Comparison of ENCODE assay signal across 1 cellular context in the genomic region with DNA sequence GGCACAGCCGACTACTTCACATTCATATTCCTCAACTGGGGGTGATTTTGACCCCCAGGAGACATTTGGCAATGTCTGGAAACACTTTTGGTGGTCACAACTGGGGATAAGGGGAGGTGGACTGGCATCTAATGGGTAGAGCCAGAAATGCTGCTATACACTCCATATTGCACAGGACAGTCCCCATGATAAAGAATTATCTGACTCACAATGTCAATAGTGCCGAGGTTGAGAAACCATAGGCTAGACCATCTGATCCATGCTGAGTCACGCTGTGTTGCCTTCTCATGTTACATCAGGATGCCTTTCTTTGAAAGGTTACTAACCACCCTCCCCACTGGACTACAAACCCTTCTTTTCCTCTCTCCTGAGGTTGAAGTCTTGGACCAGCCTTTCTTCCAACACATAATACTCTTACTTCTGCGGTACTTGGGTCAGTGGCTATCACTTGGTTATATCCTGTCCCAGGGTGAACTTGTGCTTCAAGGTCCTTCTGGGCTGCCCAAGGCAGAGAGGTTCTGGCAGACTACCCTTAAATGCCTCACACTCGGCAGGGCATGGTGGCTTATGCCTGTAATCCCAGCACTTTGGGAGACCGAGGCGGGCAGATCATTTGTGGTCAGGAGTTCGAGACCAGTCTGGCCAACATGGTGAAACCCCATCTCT.
TF ChIP-seq lines count a peak whose summit lies in the region.

No MANE protein-coding gene starts in this region.

TF ChIP-seq in HepG2, 621 proteins besides CTCF, POLR2A, EP300 and RAD21 (continued from another document and continues in another):
- TF ChIP-seq HMG20B (CRISPR knock-in tag; conservative IDR thresholded peaks at IDR 0.05) (peak; percentile 96), TGIF2 (CRISPR knock-in tag; IDR thresholded peaks at IDR 0.05) (peak; percentile 76; the same call in 1 of the 2 replicates), HNF4A (CRISPR knock-in tag; IDR thresholded peaks at IDR 0.05) (peak; percentile 75), SIN3B (IDR thresholded peaks at IDR 0.05; ENCODE audit: low read length) (no peak), HINFP (CRISPR knock-in tag; IDR thresholded peaks at IDR 0.05; ENCODE audit: low read depth) (peak; percentile 62), ETV6 (CRISPR knock-in tag; conservative IDR thresholded peaks at IDR 0.05) (peak; percentile 81; the same call in 1 of the 2 replicates), BRCA1 (CRISPR knock-in tag; IDR thresholded peaks at IDR 0.05) (no peak), ZNF710 (CRISPR knock-in tag; IDR thresholded peaks at IDR 0.05; ENCODE audit: borderline replicate concordance) (0 out of 2 replicates have a peak, but pooled peaks have one; percentile 58), KLF16 (CRISPR knock-in tag; IDR thresholded peaks at IDR 0.05) (peak in 1 of 2 experiments; percentile 80; a peak in 2 of 4 replicates), BHLHE40 (IDR thresholded peaks at IDR 0.05; ENCODE audit: low read length) (0 out of 2 replicates have a peak, but pooled peaks have one; percentile 11), ZBED4 (CRISPR knock-in tag; IDR thresholded peaks at IDR 0.05; ENCODE audit: borderline replicate concordance) (peak; percentile 80; the same call in 1 of the 2 replicates), KDM2A (CRISPR knock-in tag; IDR thresholded peaks at IDR 0.05; ENCODE audit: borderline replicate concordance, low read depth) (peak; percentile 69), NFE2 (CRISPR knock-in tag; IDR thresholded peaks at IDR 0.05) (peak; percentile 99), FOXO1 (CRISPR knock-in tag; IDR thresholded peaks at IDR 0.05) (peak; percentile 83), ZNF614 (CRISPR knock-in tag; IDR thresholded peaks at IDR 0.05; ENCODE audit: borderline replicate concordance) (peak; percentile 99), SALL2 (CRISPR knock-in tag; IDR thresholded peaks at IDR 0.05) (0 out of 2 replicates have a peak, but pooled peaks have one; percentile 36), HMG20A (CRISPR knock-in tag; IDR thresholded peaks at IDR 0.05; ENCODE audit: borderline replicate concordance) (peak; percentile 93), NCOA2 (CRISPR knock-in tag; IDR thresholded peaks at IDR 0.05) (peak; percentile 95), RAD51 (IDR thresholded peaks at IDR 0.05; ENCODE audit: borderline replicate concordance) (peak; percentile 16; the same call in 1 of the 2 replicates), ZNF350 (CRISPR knock-in tag; IDR thresholded peaks at IDR 0.05; ENCODE audit: borderline replicate concordance, low read depth) (0 out of 2 replicates have a peak, but pooled peaks have one; percentile 25), NCOR1 (IDR thresholded peaks at IDR 0.05; ENCODE audit: borderline replicate concordance, low read length) (peak; percentile 63; the same call in 1 of the 2 replicates), ZBTB25 (CRISPR knock-in tag; IDR thresholded peaks at IDR 0.05) (peak; percentile 91), TBL1XR1 (IDR thresholded peaks at IDR 0.05; ENCODE audit: borderline replicate concordance, low read length, partially characterized antibody) (peak; percentile 77), ZNF264 (CRISPR knock-in tag; IDR thresholded peaks at IDR 0.05) (peak; percentile 87), SIX1 (CRISPR knock-in tag; IDR thresholded peaks at IDR 0.05; ENCODE audit: borderline replicate concordance) (peak; percentile 100), ZNF335 (CRISPR knock-in tag; IDR thresholded peaks at IDR 0.05) (peak; percentile 82; the same call in 1 of the 2 replicates), ZNF547 (CRISPR knock-in tag; IDR thresholded peaks at IDR 0.05) (no peak), ZKSCAN1 (IDR thresholded peaks at IDR 0.05; ENCODE audit: low read length) (no peak), DPF2 (CRISPR knock-in tag; IDR thresholded peaks at IDR 0.05; ENCODE audit: borderline replicate concordance, low read depth) (peak; percentile 83; the same call in 1 of the 2 replicates), SP140L (CRISPR knock-in tag; IDR thresholded peaks at IDR 0.05; ENCODE audit: borderline replicate concordance) (0 out of 2 replicates have a peak, but pooled peaks have one; percentile 62), TAF1 (CRISPR knock-in tag; IDR thresholded peaks at IDR 0.05) (0 out of 2 replicates have a peak, but pooled peaks have one; percentile 40), CHD2 (IDR thresholded peaks at IDR 0.05; ENCODE audit: low read depth, low read length) (no peak), CENPX (CRISPR knock-in tag; IDR thresholded peaks at IDR 0.05) (no peak), ESRRA (CRISPR knock-in tag; IDR thresholded peaks at IDR 0.05; ENCODE audit: low read depth) (no peak), KAT7 (CRISPR knock-in tag; IDR thresholded peaks at IDR 0.05; ENCODE audit: borderline replicate concordance) (peak; percentile 79; the same call in 1 of the 2 replicates), ZNF414 (CRISPR knock-in tag; IDR thresholded peaks at IDR 0.05) (peak; percentile 43; the same call in 1 of the 2 replicates), JUNB (CRISPR knock-in tag; IDR thresholded peaks at IDR 0.05; ENCODE audit: borderline replicate concordance) (peak; percentile 94)
- TF ChIP-seq, protein P1, sequence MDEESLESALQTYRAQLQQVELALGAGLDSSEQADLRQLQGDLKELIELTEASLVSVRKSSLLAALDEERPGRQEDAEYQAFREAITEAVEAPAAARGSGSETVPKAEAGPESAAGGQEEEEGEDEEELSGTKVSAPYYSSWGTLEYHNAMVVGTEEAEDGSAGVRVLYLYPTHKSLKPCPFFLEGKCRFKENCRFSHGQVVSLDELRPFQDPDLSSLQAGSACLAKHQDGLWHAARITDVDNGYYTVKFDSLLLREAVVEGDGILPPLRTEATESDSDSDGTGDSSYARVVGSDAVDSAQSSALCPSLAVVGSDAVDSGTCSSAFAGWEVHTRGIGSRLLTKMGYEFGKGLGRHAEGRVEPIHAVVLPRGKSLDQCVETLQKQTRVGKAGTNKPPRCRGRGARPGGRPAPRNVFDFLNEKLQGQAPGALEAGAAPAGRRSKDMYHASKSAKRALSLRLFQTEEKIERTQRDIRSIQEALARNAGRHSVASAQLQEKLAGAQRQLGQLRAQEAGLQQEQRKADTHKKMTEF (CRISPR knock-in tag; IDR thresholded peaks at IDR 0.05): peak; percentile 96
- TF ChIP-seq, protein P2, sequence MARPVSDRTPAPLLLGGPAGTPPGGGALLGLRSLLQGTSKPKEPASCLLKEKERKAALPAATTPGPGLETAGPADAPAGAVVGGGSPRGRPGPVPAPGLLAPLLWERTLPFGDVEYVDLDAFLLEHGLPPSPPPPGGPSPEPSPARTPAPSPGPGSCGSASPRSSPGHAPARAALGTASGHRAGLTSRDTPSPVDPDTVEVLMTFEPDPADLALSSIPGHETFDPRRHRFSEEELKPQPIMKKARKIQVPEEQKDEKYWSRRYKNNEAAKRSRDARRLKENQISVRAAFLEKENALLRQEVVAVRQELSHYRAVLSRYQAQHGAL (CRISPR knock-in tag; IDR thresholded peaks at IDR 0.05; ENCODE audit: not compliant biosample characterization): no peak
- TF ChIP-seq, protein P3, sequence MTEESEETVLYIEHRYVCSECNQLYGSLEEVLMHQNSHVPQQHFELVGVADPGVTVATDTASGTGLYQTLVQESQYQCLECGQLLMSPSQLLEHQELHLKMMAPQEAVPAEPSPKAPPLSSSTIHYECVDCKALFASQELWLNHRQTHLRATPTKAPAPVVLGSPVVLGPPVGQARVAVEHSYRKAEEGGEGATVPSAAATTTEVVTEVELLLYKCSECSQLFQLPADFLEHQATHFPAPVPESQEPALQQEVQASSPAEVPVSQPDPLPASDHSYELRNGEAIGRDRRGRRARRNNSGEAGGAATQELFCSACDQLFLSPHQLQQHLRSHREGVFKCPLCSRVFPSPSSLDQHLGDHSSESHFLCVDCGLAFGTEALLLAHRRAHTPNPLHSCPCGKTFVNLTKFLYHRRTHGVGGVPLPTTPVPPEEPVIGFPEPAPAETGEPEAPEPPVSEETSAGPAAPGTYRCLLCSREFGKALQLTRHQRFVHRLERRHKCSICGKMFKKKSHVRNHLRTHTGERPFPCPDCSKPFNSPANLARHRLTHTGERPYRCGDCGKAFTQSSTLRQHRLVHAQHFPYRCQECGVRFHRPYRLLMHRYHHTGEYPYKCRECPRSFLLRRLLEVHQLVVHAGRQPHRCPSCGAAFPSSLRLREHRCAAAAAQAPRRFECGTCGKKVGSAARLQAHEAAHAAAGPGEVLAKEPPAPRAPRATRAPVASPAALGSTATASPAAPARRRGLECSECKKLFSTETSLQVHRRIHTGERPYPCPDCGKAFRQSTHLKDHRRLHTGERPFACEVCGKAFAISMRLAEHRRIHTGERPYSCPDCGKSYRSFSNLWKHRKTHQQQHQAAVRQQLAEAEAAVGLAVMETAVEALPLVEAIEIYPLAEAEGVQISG (CRISPR knock-in tag; IDR thresholded peaks at IDR 0.05): peak; percentile 49; the same call in 1 of the 2 replicates
- TF ChIP-seq, protein P4, sequence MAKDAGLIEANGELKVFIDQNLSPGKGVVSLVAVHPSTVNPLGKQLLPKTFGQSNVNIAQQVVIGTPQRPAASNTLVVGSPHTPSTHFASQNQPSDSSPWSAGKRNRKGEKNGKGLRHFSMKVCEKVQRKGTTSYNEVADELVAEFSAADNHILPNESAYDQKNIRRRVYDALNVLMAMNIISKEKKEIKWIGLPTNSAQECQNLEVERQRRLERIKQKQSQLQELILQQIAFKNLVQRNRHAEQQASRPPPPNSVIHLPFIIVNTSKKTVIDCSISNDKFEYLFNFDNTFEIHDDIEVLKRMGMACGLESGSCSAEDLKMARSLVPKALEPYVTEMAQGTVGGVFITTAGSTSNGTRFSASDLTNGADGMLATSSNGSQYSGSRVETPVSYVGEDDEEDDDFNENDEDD (CRISPR knock-in tag; IDR thresholded peaks at IDR 0.05; ENCODE audit: borderline replicate concordance): peak; percentile 62; the same call in 1 of the 2 replicates
